ENCODE assay signal across 18 cellular contexts in genomic region chr12:92802906-92803305, GRCh38.
DNase-seq lines count a peak whose midpoint lies in the region; ATAC-seq lines count a peak whose summit lies in the region.
"Had no signal": no experiment of that assay in that cellular context is flagged by ENCODE, and none has a peak within 500 bp of the region (broad histone marks: within the 10 kb centered on the region; RNA-seq: fewer than 3 reads in every experiment).

No MANE protein-coding gene starts in this region.

- H3K4ac ChIP-seq in neuronal stem cell (ENCODE audit: low read length), result no peak overlapping the region

- H4K8ac ChIP-seq in neuronal stem cell (ENCODE audit: low read depth, low read length), result no peak overlapping the region

- H3K18ac ChIP-seq in neuronal stem cell (ENCODE audit: low read length), result no peak overlapping the region

- no peak overlapping the region for H3K9ac ChIP-seq in SK-N-MC (ENCODE audit: insufficient read length)
- no peak overlapping the region for H3K9ac ChIP-seq in neuronal stem cell (ENCODE audit: low read depth, low read length, poor library complexity)
- H3K9ac ChIP-seq: GM23248 had no signal

- H3K27ac ChIP-seq in SK-N-MC (peak overlapping the region; percentile 74), neuronal stem cell (replicated peaks; ENCODE audit: low read length) (no peak overlapping the region)
- H3K27ac ChIP-seq: 22Rv1, A549, C4-2B, GM23248 had no signal

- H3K4me3 ChIP-seq in SK-N-MC, result no peak overlapping the region
- no peak overlapping the region for H3K4me3 ChIP-seq in neuronal stem cell (ENCODE audit: low read length in 2 of 2)
- H3K4me3 ChIP-seq: A549, GM23248, HAP-1 had no signal

- DNase-seq in NCI-H82 (lab: John Stamatoyannopoulos, UW) (peak; percentile 29), NCI-H82 treated with DMSO at 0.1 percent for 48 hours (lab: John Stamatoyannopoulos, UW; ENCODE audit: unreplicated experiment) (no peak), SK-N-MC (ENCODE audit: low read depth, low spot score) (no peak), globus pallidus (ENCODE audit: low spot score) (peak; percentile 46), pons (ENCODE audit: low spot score) (peak; percentile 70), neuronal stem cell (ENCODE audit: low spot score) (no peak), SHP77 treated with DMSO at 0.1 percent for 48 hours (lab: John Stamatoyannopoulos, UW) (no peak)
- DNase-seq: AML-193; CD4-positive, alpha-beta T cell; DMS153; DMS79; GF-D8; GM23248 had no signal

- H2BK12ac ChIP-seq in neuronal stem cell (ENCODE audit: low read length), result no peak overlapping the region

- H2BK120ac ChIP-seq in neuronal stem cell (ENCODE audit: low read depth, low read length), result no peak overlapping the region

- no peak overlapping the region for H3K4me2 ChIP-seq in neuronal stem cell (ENCODE audit: insufficient read depth, low read length, poor library complexity, severe bottlenecking)
- H3K4me2 ChIP-seq: A549 had no signal

- H2BK5ac ChIP-seq in neuronal stem cell (ENCODE audit: low read length), result no peak overlapping the region

- no peak for ATAC-seq in GM19395 (IDR thresholded peaks at IDR 0.05; ENCODE audit: unreplicated experiment)
- ATAC-seq: A549 had no signal

- H3K4me1 ChIP-seq in neuronal stem cell (ENCODE audit: control insufficient read depth in 2 of 2, insufficient read depth in 1 of 2, low read depth in 1 of 2, low read length in 2 of 2), result no peaks in the 10 kb centered on the region
- H3K4me1 ChIP-seq: A549, HAP-1 had no signal

- H3K36me3 ChIP-seq in SK-N-MC (ENCODE audit: insufficient read depth, low read length) (peaks cover 47% of the 10 kb centered on the region), neuronal stem cell (replicated peaks in 1 of 2; ENCODE audit: control insufficient read depth in 2 of 2, insufficient read depth in 2 of 2, low read length in 2 of 2) (peaks cover 0 to 59% of the 10 kb centered on the region in 2 donors)

- H2AFZ ChIP-seq in neuronal stem cell (ENCODE audit: low read length), result no peak overlapping the region
- H2AFZ ChIP-seq: GM23248 had no signal

- no peak overlapping the region for H2AK5ac ChIP-seq in neuronal stem cell (ENCODE audit: low read depth, low read length)

- H3K9me3 ChIP-seq in SK-N-MC (ENCODE audit: low read depth, low read length) (no peaks in the 10 kb centered on the region), neuronal stem cell (replicated peaks in 1 of 2; ENCODE audit: control insufficient read depth in 2 of 2, insufficient read depth in 1 of 2, low read depth in 1 of 2, low read length in 2 of 2) (peaks cover 0 to 8% of the 10 kb centered on the region in 2 donors)
- H3K9me3 ChIP-seq: A549, HAP-1 had no signal

- H3K79me1 ChIP-seq in neuronal stem cell (ENCODE audit: low read depth, low read length), result no peaks in the 10 kb centered on the region

- WGBS in neuronal stem cell (ENCODE audit: extremely low coverage in 2 of 2, insufficient read length in 2 of 2, insufficient replicate concordance in 1 of 2), 2 donors, result no CpG with 5 or more reads among the region's 3 CpGs

- H3K14ac ChIP-seq in neuronal stem cell (ENCODE audit: low read length), result no peak overlapping the region

- H3K27me3 ChIP-seq in neuronal stem cell (ENCODE audit: control insufficient read depth in 3 of 3, insufficient read depth in 3 of 3, low read depth in 1 of 3, low read length in 3 of 3), result no peaks in the 10 kb centered on the region

- no peak overlapping the region for H3K23ac ChIP-seq in neuronal stem cell (ENCODE audit: low read depth, low read length, poor library complexity)

- no peak overlapping the region for H4K91ac ChIP-seq in neuronal stem cell (ENCODE audit: low read depth, low read length, poor library complexity)

- no peak overlapping the region for H2BK15ac ChIP-seq in neuronal stem cell (ENCODE audit: low read length)

Comparison
In these comparisons a context has a peak if more than half of its experiments do, and no peak if none do; other contexts are left out.
1. DNase-seq: peak in NCI-H82 (single experiment), globus pallidus (single experiment) and pons (single experiment); none in NCI-H82 treated with DMSO at 0.1 percent for 48 hours (single experiment), SK-N-MC (single experiment), neuronal stem cell (single experiment) and SHP77 treated with DMSO at 0.1 percent for 48 hours (single experiment).